In the genomic region with DNA sequence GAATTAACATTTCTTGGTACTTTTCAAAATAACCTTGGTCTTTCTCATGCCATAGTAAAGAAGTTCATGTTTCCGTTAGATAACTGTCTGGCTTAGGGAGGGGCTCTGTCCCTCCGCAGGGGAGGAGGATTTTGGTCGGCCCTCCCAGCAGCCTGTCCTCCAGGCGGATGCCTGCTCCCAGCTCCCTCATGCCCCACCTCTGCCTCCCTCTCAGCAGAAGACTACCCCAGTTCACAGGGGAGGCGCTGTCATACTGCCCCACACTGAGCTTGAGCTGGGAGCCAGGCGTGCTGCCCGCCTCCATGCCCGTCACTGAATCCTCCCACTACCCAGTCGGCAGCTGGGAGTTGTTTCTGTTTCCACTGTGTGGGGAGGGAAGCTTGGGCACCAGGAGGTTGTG, we compare ENCODE assay signal across 1 cellular context.
TF ChIP-seq lines count a peak whose summit lies in the region.

No MANE protein-coding gene starts in this region.

TF ChIP-seq in HepG2, 621 proteins besides CTCF, POLR2A, EP300 and RAD21 (continued from another document):
- TF ChIP-seq ZNF776 (CRISPR knock-in tag; IDR thresholded peaks at IDR 0.05), result no peak
- TF ChIP-seq ZBTB44 (CRISPR knock-in tag; IDR thresholded peaks at IDR 0.05), result no peak
- no peak for TF ChIP-seq MXD1 (CRISPR knock-in tag; IDR thresholded peaks at IDR 0.05)
- no peak for TF ChIP-seq ZNF768 (CRISPR knock-in tag; IDR thresholded peaks at IDR 0.05)
- no peak for TF ChIP-seq HCFC1 (IDR thresholded peaks at IDR 0.05; ENCODE audit: low read depth, low read length)
